8 cellular contexts compared by ENCODE assay signal in genomic region chr14:77459072-77459723, GRCh38. TPM values are rescaled to one million over a fixed set of nuclear protein-coding genes. Genes with fewer than 3 reads are reported as not detected.
DNase-seq lines count a peak whose midpoint lies in the region; ATAC-seq lines count a peak whose summit lies in the region.

No MANE protein-coding gene starts in this region.

- peaks cover 12% of the 10 kb centered on the region for H3K4me1 ChIP-seq in rectal smooth muscle tissue (ENCODE audit: control insufficient read depth, insufficient read depth, low read length)

- peaks cover 31% of the 10 kb centered on the region for H3K36me3 Mint-ChIP-seq in activated naive CD8-positive, alpha-beta T cell treated with anti-CD3 and anti-CD28 coated beads, Interleukin-2, amount 10 ng/mL, durations not matched to agents 7 days and 5 days

- H3K4me1 Mint-ChIP-seq in activated naive CD8-positive, alpha-beta T cell treated with anti-CD3 and anti-CD28 coated beads, Interleukin-2, amount 10 ng/mL, durations not matched to agents 7 days and 5 days, result peaks cover 30% of the 10 kb centered on the region

- H3K27me3 Mint-ChIP-seq in activated naive CD8-positive, alpha-beta T cell treated with anti-CD3 and anti-CD28 coated beads, Interleukin-2, amount 10 ng/mL, durations not matched to agents 7 days and 5 days, result no peaks in the 10 kb centered on the region

- H3K4me3 Mint-ChIP-seq in activated naive CD8-positive, alpha-beta T cell treated with anti-CD3 and anti-CD28 coated beads, Interleukin-2, amount 10 ng/mL, durations not matched to agents 7 days and 5 days, result peak overlapping the region; percentile 100

- H3K36me3 ChIP-seq in SK-N-MC (ENCODE audit: insufficient read depth, low read length) (peaks cover 43% of the 10 kb centered on the region), rectal smooth muscle tissue (ENCODE audit: control insufficient read depth, insufficient read depth, low read length) (peaks cover 26% of the 10 kb centered on the region)

- no peak for ATAC-seq in activated naive CD8-positive, alpha-beta T cell treated with anti-CD3 and anti-CD28 coated beads, Interleukin-2, amount 10 ng/mL, durations not matched to agents 7 days and 5 days (ENCODE audit: low read depth)
- ATAC-seq in GM18870 (IDR thresholded peaks at IDR 0.05; ENCODE audit: unreplicated experiment) (no peak), HG02970 (IDR thresholded peaks at IDR 0.05; ENCODE audit: low FRiP score, unreplicated experiment) (no peak)

- H3K27ac ChIP-seq in SK-N-MC (no peak overlapping the region), rectal smooth muscle tissue (ENCODE audit: low read depth, low read length) (no peak overlapping the region)

- POLR2A ChIA-PET in activated naive CD8-positive, alpha-beta T cell treated with anti-CD3 and anti-CD28 coated beads, Interleukin-2, amount 10 ng/mL, durations not matched to agents 7 days and 5 days (lab: Charles Lee), result interaction anchor here (0.7 to 2.7 kb wide), 4 partner anchors 48 to 247 kb away, joined by 3 to 14 read pairs (median 8); partner anchors contain the start of genes GSTZ1, POMT2, SAMD15 and TMED8

- DNase-seq in DMS114 treated with DMSO at 0.1 percent for 48 hours (lab: John Stamatoyannopoulos, UW; ENCODE audit: unreplicated experiment) (peak; percentile 10), KG1 (lab: John Stamatoyannopoulos, UW) (peak; percentile 85), SK-N-MC (ENCODE audit: low read depth, low spot score) (peak; percentile 59), hepatic stellate cell (ENCODE audit: low spot score) (peak; percentile 55)
- peak; percentile 43 for DNase-seq in activated naive CD8-positive, alpha-beta T cell treated with anti-CD3 and anti-CD28 coated beads, Interleukin-2, amount 10 ng/mL, durations not matched to agents 7 days and 5 days

- H3K27me3 ChIP-seq in rectal smooth muscle tissue (ENCODE audit: control insufficient read depth, insufficient read depth, low read length), result no peaks in the 10 kb centered on the region

- no peaks in the 10 kb centered on the region for H3K9me3 Mint-ChIP-seq in activated naive CD8-positive, alpha-beta T cell treated with anti-CD3 and anti-CD28 coated beads, Interleukin-2, amount 10 ng/mL, durations not matched to agents 7 days and 5 days

- H3K9ac ChIP-seq in SK-N-MC (ENCODE audit: insufficient read length) (peak overlapping the region; percentile 98), rectal smooth muscle tissue (ENCODE audit: low read length) (no peak overlapping the region)

- peak overlapping the region; percentile 100 for H3K27ac Mint-ChIP-seq in activated naive CD8-positive, alpha-beta T cell treated with anti-CD3 and anti-CD28 coated beads, Interleukin-2, amount 10 ng/mL, durations not matched to agents 7 days and 5 days

- H3K9me3 ChIP-seq in SK-N-MC (ENCODE audit: low read depth, low read length), result no peaks in the 10 kb centered on the region

- peak overlapping the region; percentile 98 for H3K4me3 ChIP-seq in SK-N-MC
- H3K4me3 ChIP-seq in rectal smooth muscle tissue (ENCODE audit: low read length), result peak overlapping the region; percentile 100

RNA-seq across cellular contexts. Expression of gene AHSA1, which starts 1.3 kb away (rescaled TPM):
- 100 to 1,000 TPM; 154 to 163 TPM for total RNA-seq in activated naive CD8-positive, alpha-beta T cell treated with anti-CD3 and anti-CD28 coated beads, Interleukin-2, amount 10 ng/mL, durations not matched to agents 7 days and 5 days

RNA-seq across cellular contexts. Expression of gene VIPAS39, which starts 1.8 kb away (rescaled TPM):
- 10 to 100 TPM; 19.2 to 19.6 TPM for total RNA-seq in activated naive CD8-positive, alpha-beta T cell treated with anti-CD3 and anti-CD28 coated beads, Interleukin-2, amount 10 ng/mL, durations not matched to agents 7 days and 5 days

RNA-seq across cellular contexts. Expression of gene NOXRED1, which starts 35.9 kb away (rescaled TPM):
- under 1 TPM; 0.58 to 0.71 TPM for total RNA-seq in activated naive CD8-positive, alpha-beta T cell treated with anti-CD3 and anti-CD28 coated beads, Interleukin-2, amount 10 ng/mL, durations not matched to agents 7 days and 5 days

RNA-seq across cellular contexts. Expression of gene ISM2, which starts 39.4 kb away (rescaled TPM):
- under 1 TPM in 1 of 2 experiments, not detected in 1; 0.64 TPM for total RNA-seq in activated naive CD8-positive, alpha-beta T cell treated with anti-CD3 and anti-CD28 coated beads, Interleukin-2, amount 10 ng/mL, durations not matched to agents 7 days and 5 days

Comparison
In these comparisons a context has a peak if more than half of its experiments do, and no peak if none do; other contexts are left out.
1. DNase-seq: peak in every context shown above with its lines; median percentile 85 in KG1; 59 in SK-N-MC; 55 in hepatic stellate cell; 43 in activated naive CD8-positive, alpha-beta T cell treated with anti-CD3 and anti-CD28 coated beads, Interleukin-2, amount 10 ng/mL, durations not matched to agents 7 days and 5 days; 10 in DMS114 treated with DMSO at 0.1 percent for 48 hours.